In the genomic region with DNA sequence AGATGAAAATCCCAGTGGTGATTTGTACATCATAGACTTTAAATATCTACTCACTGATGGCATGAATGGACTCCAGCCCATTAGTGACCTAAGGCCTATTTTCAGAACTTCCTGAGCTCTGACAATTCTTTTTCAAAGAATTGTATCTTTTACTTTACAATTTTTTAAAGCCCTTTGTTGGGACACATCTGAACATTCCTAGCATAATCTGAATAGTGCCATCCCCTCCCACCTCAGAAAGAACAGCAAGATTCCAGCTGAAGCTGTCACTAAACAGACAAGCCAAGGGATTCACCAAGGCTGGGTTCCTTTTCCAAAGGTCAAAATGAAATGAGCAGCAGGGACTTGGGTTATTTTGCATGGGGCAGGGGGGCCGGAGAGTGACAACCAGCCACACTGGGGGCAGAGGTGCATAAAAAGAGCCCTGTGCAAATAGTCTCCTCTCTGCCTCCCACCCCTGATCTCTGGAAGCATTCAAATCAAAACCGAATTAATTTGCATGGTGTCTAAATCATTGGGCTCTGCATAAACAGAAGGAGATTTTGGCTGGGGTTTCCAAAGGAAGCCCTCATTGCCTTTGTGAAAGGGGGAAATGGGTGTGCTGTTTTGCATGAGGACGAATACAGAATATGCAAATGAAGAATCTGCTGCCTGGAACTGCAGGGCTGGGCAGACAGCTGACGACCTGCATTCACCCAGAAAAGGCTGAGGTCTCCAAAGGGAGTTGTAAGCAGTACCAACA, we compare ENCODE assay signal across 8 cellular contexts. TPM values are rescaled to one million over a fixed set of nuclear protein-coding genes. Genes with fewer than 3 reads are reported as not detected.
DNase-seq lines count a peak whose midpoint lies in the region; ATAC-seq and TF ChIP-seq lines count a peak whose summit lies in the region.

No MANE protein-coding gene starts in this region.

- no peak overlapping the region for H2AFZ ChIP-seq in OCI-LY3 (ENCODE audit: low read depth, low read length)
- no peak overlapping the region for H2AFZ ChIP-seq in neural cell (ENCODE audit: low read depth, low read length)

- peaks cover 79% of the 10 kb centered on the region for H3K4me1 ChIP-seq in OCI-LY3 (ENCODE audit: low read length)

- TF ChIP-seq RAD21 in neural cell (conservative IDR thresholded peaks at IDR 0.05), result no peak

- H4K20me1 ChIP-seq in OCI-LY3 (ENCODE audit: insufficient read depth, low read length), result no peaks in the 10 kb centered on the region
- no peaks in the 10 kb centered on the region for H4K20me1 ChIP-seq in neural cell (ENCODE audit: insufficient read depth)

- peaks cover 2% of the 10 kb centered on the region for H3F3A ChIP-seq in neural cell (ENCODE audit: insufficient read depth, low read length, poor library complexity, severe bottlenecking)

- in situ Hi-C loops in GM13976 (cut with MboI; ENCODE audit: low sequenced_read_pairs, unreplicated experiment), result loop anchor here (25.0 kb wide), 1 partner anchor 868 kb away; no protein-coding TSS in a partner anchor

- H3K4me3 ChIP-seq in OCI-LY3 (ENCODE audit: low read length) (peak overlapping the region; percentile 62), neural cell (ENCODE audit: low read length) (peak overlapping the region; percentile 52)

- H3K79me2 ChIP-seq in OCI-LY3 (ENCODE audit: low read length) (no peaks in the 10 kb centered on the region), neural cell (replicated peaks; ENCODE audit: insufficient read depth, low read length) (peaks cover 92% of the 10 kb centered on the region)

- H3K36me3 ChIP-seq in OCI-LY3 (replicated peaks; ENCODE audit: low read depth, low read length) (no peaks in the 10 kb centered on the region), neural cell (ENCODE audit: insufficient read depth, low read length) (no peaks in the 10 kb centered on the region)

- H3K27ac ChIP-seq in OCI-LY3 (ENCODE audit: low read length) (peak overlapping the region; percentile 83), neural cell (ENCODE audit: low read length) (peak overlapping the region; percentile 43)

- no peak for DNase-seq in activated T-cell treated with anti-CD3 and anti-CD28 coated beads, Interleukin-2, amount 50 U/mL, for 4 hours
- DNase-seq in activated T-cell treated with anti-CD3 and anti-CD28 coated beads for 4 hours (no peak), SHP77 treated with DMSO at 0.1 percent for 48 hours (lab: John Stamatoyannopoulos, UW) (no peak), GM13976 (ENCODE audit: low spot score) (no peak), NCI-H187 (lab: John Stamatoyannopoulos, UW) (no peak)

- no peak for TF ChIP-seq EP300 in neural cell (conservative IDR thresholded peaks at IDR 0.05; ENCODE audit: poor library complexity, severe bottlenecking)

- H3K27me3 Mint-ChIP-seq in activated T-cell treated with anti-CD3 and anti-CD28 coated beads, Interleukin-2, amount 50 U/mL, for 4 hours (ENCODE audit: low read depth), result no peaks in the 10 kb centered on the region

- H3K4me2 ChIP-seq in OCI-LY3 (ENCODE audit: low read length), result peak overlapping the region; percentile 81
- peak overlapping the region; percentile 50 for H3K4me2 ChIP-seq in neural cell (ENCODE audit: low read length)

- H3K9ac ChIP-seq in OCI-LY3 (ENCODE audit: low read length) (peak overlapping the region; percentile 65), neural cell (ENCODE audit: low read length) (peak overlapping the region; percentile 38)

- H3K4me1 Mint-ChIP-seq in activated T-cell treated with anti-CD3 and anti-CD28 coated beads, Interleukin-2, amount 50 U/mL, for 4 hours (ENCODE audit: low read depth), result peaks cover 53% of the 10 kb centered on the region

- H3K9me3 ChIP-seq in OCI-LY3 (ENCODE audit: insufficient read depth, low read length) (no peaks in the 10 kb centered on the region), neural cell (ENCODE audit: low read length) (no peaks in the 10 kb centered on the region)

- H3K27me3 ChIP-seq in OCI-LY3 (ENCODE audit: low read depth, low read length) (no peaks in the 10 kb centered on the region), neural cell (ENCODE audit: insufficient read depth, low read depth, low read length) (no peaks in the 10 kb centered on the region)

- H3K9me2 ChIP-seq in neural cell (ENCODE audit: insufficient read depth, low read length), result no peaks in the 10 kb centered on the region

- no peaks in the 10 kb centered on the region for H3K9me3 Mint-ChIP-seq in activated T-cell treated with anti-CD3 and anti-CD28 coated beads, Interleukin-2, amount 50 U/mL, for 4 hours

- peaks cover 4% of the 10 kb centered on the region for H3K36me3 Mint-ChIP-seq in activated T-cell treated with anti-CD3 and anti-CD28 coated beads, Interleukin-2, amount 50 U/mL, for 4 hours (ENCODE audit: insufficient read depth)

- peak; percentile 82 to 87 for ATAC-seq in activated T-cell treated with anti-CD3 and anti-CD28 coated beads, Interleukin-2, amount 50 U/mL, for 4 hours
- ATAC-seq in HG02642 (IDR thresholded peaks at IDR 0.05; ENCODE audit: poor library complexity, unreplicated experiment), result peak; percentile 98

- peak overlapping the region; percentile 51 for H3K4me3 Mint-ChIP-seq in activated T-cell treated with anti-CD3 and anti-CD28 coated beads, Interleukin-2, amount 50 U/mL, for 4 hours

- TF ChIP-seq CTCF in OCI-LY3 (IDR thresholded peaks at IDR 0.05; ENCODE audit: low read depth, low read length) (no peak), neural cell (IDR thresholded peaks at IDR 0.05; ENCODE audit: poor library complexity, severe bottlenecking) (no peak), GM13976 (IDR thresholded peaks at IDR 0.05; ENCODE audit: borderline replicate concordance, control extremely low read depth, extremely low read depth, insufficient read depth, missing control alignments) (no peak)

TF ChIP-seq in neural cell, 6 proteins besides CTCF, POLR2A, EP300 and RAD21:
- TF ChIP-seq POLR2AphosphoS5 (IDR thresholded peaks at IDR 0.05), result no peak
- no peak for TF ChIP-seq TAF1 (IDR thresholded peaks at IDR 0.05; ENCODE audit: low read depth)
- TF ChIP-seq, protein P1, sequence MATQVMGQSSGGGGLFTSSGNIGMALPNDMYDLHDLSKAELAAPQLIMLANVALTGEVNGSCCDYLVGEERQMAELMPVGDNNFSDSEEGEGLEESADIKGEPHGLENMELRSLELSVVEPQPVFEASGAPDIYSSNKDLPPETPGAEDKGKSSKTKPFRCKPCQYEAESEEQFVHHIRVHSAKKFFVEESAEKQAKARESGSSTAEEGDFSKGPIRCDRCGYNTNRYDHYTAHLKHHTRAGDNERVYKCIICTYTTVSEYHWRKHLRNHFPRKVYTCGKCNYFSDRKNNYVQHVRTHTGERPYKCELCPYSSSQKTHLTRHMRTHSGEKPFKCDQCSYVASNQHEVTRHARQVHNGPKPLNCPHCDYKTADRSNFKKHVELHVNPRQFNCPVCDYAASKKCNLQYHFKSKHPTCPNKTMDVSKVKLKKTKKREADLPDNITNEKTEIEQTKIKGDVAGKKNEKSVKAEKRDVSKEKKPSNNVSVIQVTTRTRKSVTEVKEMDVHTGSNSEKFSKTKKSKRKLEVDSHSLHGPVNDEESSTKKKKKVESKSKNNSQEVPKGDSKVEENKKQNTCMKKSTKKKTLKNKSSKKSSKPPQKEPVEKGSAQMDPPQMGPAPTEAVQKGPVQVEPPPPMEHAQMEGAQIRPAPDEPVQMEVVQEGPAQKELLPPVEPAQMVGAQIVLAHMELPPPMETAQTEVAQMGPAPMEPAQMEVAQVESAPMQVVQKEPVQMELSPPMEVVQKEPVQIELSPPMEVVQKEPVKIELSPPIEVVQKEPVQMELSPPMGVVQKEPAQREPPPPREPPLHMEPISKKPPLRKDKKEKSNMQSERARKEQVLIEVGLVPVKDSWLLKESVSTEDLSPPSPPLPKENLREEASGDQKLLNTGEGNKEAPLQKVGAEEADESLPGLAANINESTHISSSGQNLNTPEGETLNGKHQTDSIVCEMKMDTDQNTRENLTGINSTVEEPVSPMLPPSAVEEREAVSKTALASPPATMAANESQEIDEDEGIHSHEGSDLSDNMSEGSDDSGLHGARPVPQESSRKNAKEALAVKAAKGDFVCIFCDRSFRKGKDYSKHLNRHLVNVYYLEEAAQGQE (IDR thresholded peaks at IDR 0.05; ENCODE audit: borderline replicate concordance), result no peak
- TF ChIP-seq EZH2 (IDR thresholded peaks at IDR 0.05; ENCODE audit: borderline replicate concordance, insufficient read depth, low read length, poor library complexity, severe bottlenecking), result no peak
- no peak for TF ChIP-seq MXI1 (conservative IDR thresholded peaks at IDR 0.05; ENCODE audit: poor library complexity, severe bottlenecking)
- no peak for TF ChIP-seq SMC3 (conservative IDR thresholded peaks at IDR 0.05; ENCODE audit: poor library complexity)

RNA-seq across cellular contexts. Expression of a gene that starts 17.2 kb away (rescaled TPM):
- 1 to 10 TPM; 2.2 to 5.4 (median 2.4) TPM for total RNA-seq in activated T-cell treated with anti-CD3 and anti-CD28 coated beads, Interleukin-2, amount 50 U/mL, for 4 hours
- 71.1 and 99.5 TPM in 2 replicates for polyA plus RNA-seq in neural cell
- polyA minus RNA-seq in neural cell, result 129 and 157 TPM in 2 replicates
